ENCODE assay signal across 8 cellular contexts in genomic region chr5:126776499-126777256, GRCh38. TPM values are rescaled to one million over a fixed set of nuclear protein-coding genes. Genes with fewer than 3 reads are reported as not detected.
DNase-seq lines count a peak whose midpoint lies in the region; ATAC-seq and TF ChIP-seq lines count a peak whose summit lies in the region.

LMNB1 (plus strand) TSS chr5:126777136; CDS start chr5:126777509, 373 bp downstream.

- no peak within 1 kb of the TSS for H2AFZ ChIP-seq in OCI-LY1 (ENCODE audit: low read length)

- H3K36me3 ChIP-seq in OCI-LY1 (ENCODE audit: insufficient read depth, low read length) = peaks cover 22% of the 10 kb centered on the region
- peaks cover 21% of the 10 kb centered on the region for H3K36me3 ChIP-seq in endodermal cell (ENCODE audit: control insufficient read depth, insufficient read depth, low read length)
- H3K36me3 ChIP-seq in mesodermal cell (ENCODE audit: control insufficient read depth, insufficient read depth, low read length) = peaks cover 10% of the 10 kb centered on the region

- no peaks in the 10 kb centered on the region for H3K27me3 Mint-ChIP-seq in endodermal cell (ENCODE audit: insufficient read depth)

- H3K4me3 ChIP-seq in OCI-LY1 (ENCODE audit: low read depth, low read length, poor library complexity, severe bottlenecking) = peak within 1 kb of the TSS; percentile 79
- peak within 1 kb of the TSS; percentile 87 for H3K4me3 ChIP-seq in endodermal cell (ENCODE audit: low read length)
- H3K4me3 ChIP-seq in mesodermal cell (ENCODE audit: extremely low read depth, insufficient read depth, low read length, poor library complexity, severe bottlenecking) = peak within 1 kb of the TSS; percentile 92

- peak; percentile 99 for DNase-seq in DMS 273 (lab: John Stamatoyannopoulos, UW; ENCODE audit: unreplicated experiment)
- DNase-seq in HuH-7 (ENCODE audit: low spot score) = peak; percentile 83
- DNase-seq in activated CD8-positive, alpha-beta memory T cell treated with anti-CD3 and anti-CD28 coated beads, Interleukin-2, amount 50 U/mL, for 24 hours (ENCODE audit: extremely low read depth) = peak; percentile 76
- DNase-seq in endodermal cell = peak; percentile 99
- peak; percentile 83 for DNase-seq in stimulated activated CD8-positive, alpha-beta memory T cell treated with anti-CD3 and anti-CD28 coated beads, Interleukin-15, amount 100 ng/mL, for 24 hours (ENCODE audit: low read depth)

- TF ChIP-seq CTCF in OCI-LY1 (IDR thresholded peaks at IDR 0.05; ENCODE audit: low read length) = no peak
- no peak for TF ChIP-seq CTCF in endodermal cell (conservative IDR thresholded peaks at IDR 0.05)

- no peaks in the 10 kb centered on the region for H3K9me3 Mint-ChIP-seq in endodermal cell

- H3K27me3 ChIP-seq in OCI-LY1 (ENCODE audit: insufficient read depth, low read length) = no peaks in the 10 kb centered on the region
- H3K27me3 ChIP-seq in endodermal cell (ENCODE audit: control insufficient read depth, insufficient read depth, low read length, poor library complexity, severe bottlenecking) = no peaks in the 10 kb centered on the region

- no peaks in the 10 kb centered on the region for H3K9me3 ChIP-seq in OCI-LY1 (ENCODE audit: low read length)
- peaks cover 1% of the 10 kb centered on the region for H3K9me3 ChIP-seq in endodermal cell (ENCODE audit: control insufficient read depth, low read length)
- H3K9me3 ChIP-seq in mesodermal cell (ENCODE audit: control insufficient read depth, low read length) = peaks cover 4% of the 10 kb centered on the region

- ATAC-seq in GM21526 (IDR thresholded peaks at IDR 0.05; ENCODE audit: low FRiP score, unreplicated experiment) = peak; percentile 57

- WGBS in endodermal cell (ENCODE audit: insufficient coverage in 1 of 2, insufficient read length in 1 of 2), 2 experiments = 0% methylated on average over 16 to 74 of the region's 74 CpGs
- 0% methylated on average over 41 to 49 of the region's 74 CpGs for WGBS in mesodermal cell (ENCODE audit: insufficient coverage in 2 of 2), 2 experiments

- H4K20me1 ChIP-seq in OCI-LY1 (ENCODE audit: insufficient read depth, low read length) = no peaks in the 10 kb centered on the region

- H3K4me2 ChIP-seq in OCI-LY1 (ENCODE audit: low read length) = peak within 1 kb of the TSS; percentile 81

- peaks cover 33% of the 10 kb centered on the region for H3K79me2 ChIP-seq in OCI-LY1 (ENCODE audit: insufficient read depth, low read length)

- peaks cover 36% of the 10 kb centered on the region for H3K4me1 ChIP-seq in OCI-LY1 (ENCODE audit: insufficient read depth, low read length, severe bottlenecking)
- H3K4me1 ChIP-seq in endodermal cell (ENCODE audit: control insufficient read depth, insufficient read depth, low read length) = no peaks in the 10 kb centered on the region
- no peaks in the 10 kb centered on the region for H3K4me1 ChIP-seq in mesodermal cell (ENCODE audit: control insufficient read depth, insufficient read depth, low read length, poor library complexity, severe bottlenecking)

- H3F3A ChIP-seq in OCI-LY1 (ENCODE audit: insufficient read depth, low read length) = no peaks in the 10 kb centered on the region

- H3K9ac ChIP-seq in OCI-LY1 (ENCODE audit: low read length) (peak within 1 kb of the TSS; percentile 92), endodermal cell (ENCODE audit: extremely low read depth, low read length, poor library complexity, severe bottlenecking) (peak within 1 kb of the TSS; percentile 97)

- H3K4me3 Mint-ChIP-seq in endodermal cell = peak within 1 kb of the TSS; percentile 94

- H3K4me1 Mint-ChIP-seq in endodermal cell = peaks cover 15% of the 10 kb centered on the region

- H3K27ac Mint-ChIP-seq in endodermal cell = peak within 1 kb of the TSS; percentile 99

- no peaks in the 10 kb centered on the region for H3K9me2 ChIP-seq in OCI-LY1 (ENCODE audit: low read depth, low read length)

- H3K36me3 Mint-ChIP-seq in endodermal cell (ENCODE audit: low read depth) = peaks cover 15% of the 10 kb centered on the region

- H3K27ac ChIP-seq in OCI-LY1 (ENCODE audit: low read depth, low read length, poor library complexity, severe bottlenecking) (peak within 1 kb of the TSS; percentile 94), endodermal cell (ENCODE audit: low read depth, low read length) (peak within 1 kb of the TSS; percentile 98), mesodermal cell (ENCODE audit: low read depth, low read length, severe bottlenecking) (peak within 1 kb of the TSS; percentile 96)

RNA-seq across cellular contexts. Expression of gene LMNB1, which starts in this region (rescaled TPM):
- 100 to 1,000 TPM; 185 to 205 TPM for total RNA-seq in endodermal cell
- polyA plus RNA-seq in endodermal cell (2013, experiment 1 of 2) = 204 TPM
- 208 TPM for polyA plus RNA-seq in endodermal cell (2013, experiment 2 of 2)
- 117 TPM for polyA plus RNA-seq in mesodermal cell (2013, experiment 1 of 2)
- 125 TPM for polyA plus RNA-seq in mesodermal cell (2013, experiment 2 of 2)

Comparison
In these comparisons a context has a peak if more than half of its experiments do, and no peak if none do; other contexts are left out.
1. Peak in every context shown above with its lines: DNase-seq, ATAC-seq, H3K4me3 ChIP-seq and H3K27ac ChIP-seq.